Comparison of ENCODE assay signal across 25 cellular contexts in genomic region chr12:129997239-129997638, GRCh38.
"Had no signal": no experiment of that assay in that cellular context is flagged by ENCODE, and none has a peak within 500 bp of the region (broad histone marks: within the 10 kb centered on the region; RNA-seq: fewer than 3 reads in every experiment).

No MANE protein-coding gene starts in this region.

- H3K9me3 ChIP-seq: gastrocnemius medialis, prostate gland, testis, upper lobe of right lung, vagina had no signal

- H3K27ac ChIP-seq: epithelial cell of prostate, esophagus muscularis mucosa, gastrocnemius medialis, heart right ventricle, parathyroid adenoma, prostate gland, spleen, testis, tibial nerve, upper lobe of right lung, vagina had no signal

- H3K4me1 ChIP-seq: esophagus muscularis mucosa, gastrocnemius medialis, heart right ventricle, parathyroid adenoma, prostate gland, spleen, testis, tibial nerve, upper lobe of right lung, vagina had no signal

- H3K4me3 ChIP-seq: esophagus muscularis mucosa, gastrocnemius medialis, heart right ventricle, prostate gland, spleen, testis, tibial nerve, upper lobe of right lung, vagina had no signal

- H3K4me3 Mint-ChIP-seq: naive B cell; nephron; stimulated activated naive B cell treated with anti-CD40 and anti-IgM and Interleukin-4, amounts not matched to agents 10 μg/mL and 1 μg/mL and 100 μg/mL, for 72 hours; stimulated activated naive CD8-positive, alpha-beta T cell treated with anti-CD3 and anti-CD28 coated beads, Interleukin-15, amount 100 ng/mL, for 72 hours had no signal

- H3K9ac ChIP-seq: parathyroid adenoma had no signal

- H3K27me3 Mint-ChIP-seq: naive B cell; stimulated activated naive B cell treated with anti-CD40 and anti-IgM and Interleukin-4, amounts not matched to agents 10 μg/mL and 1 μg/mL and 100 μg/mL, for 72 hours; stimulated activated naive CD8-positive, alpha-beta T cell treated with anti-CD3 and anti-CD28 coated beads, Interleukin-15, amount 100 ng/mL, for 72 hours had no signal

- H3K36me3 ChIP-seq: esophagus muscularis mucosa, gastrocnemius medialis, heart right ventricle, prostate gland, spleen, tibial nerve, upper lobe of right lung, vagina had no signal

- ATAC-seq: gastrocnemius medialis; heart right ventricle; left colon; left ventricle myocardium superior; sciatic nerve; stimulated activated naive B cell treated with anti-CD40 and anti-IgM and Interleukin-4, amounts not matched to agents 10 μg/mL and 1 μg/mL and 100 μg/mL, for 72 hours; stimulated activated naive CD8-positive, alpha-beta T cell treated with anti-CD3 and anti-CD28 coated beads, Interleukin-15, amount 100 ng/mL, for 72 hours; upper lobe of right lung had no signal

- H3K79me2 ChIP-seq: parathyroid adenoma had no signal

- H3K27me3 ChIP-seq: gastrocnemius medialis, testis, tibial nerve, upper lobe of right lung, vagina had no signal

- H3K4me1 Mint-ChIP-seq: naive B cell; nephron; stimulated activated naive B cell treated with anti-CD40 and anti-IgM and Interleukin-4, amounts not matched to agents 10 μg/mL and 1 μg/mL and 100 μg/mL, for 72 hours; stimulated activated naive CD8-positive, alpha-beta T cell treated with anti-CD3 and anti-CD28 coated beads, Interleukin-15, amount 100 ng/mL, for 72 hours had no signal

- H3K36me3 Mint-ChIP-seq: naive B cell; stimulated activated naive B cell treated with anti-CD40 and anti-IgM and Interleukin-4, amounts not matched to agents 10 μg/mL and 1 μg/mL and 100 μg/mL, for 72 hours had no signal

- H2AFZ ChIP-seq: parathyroid adenoma had no signal

- H3K27ac Mint-ChIP-seq: nephron; stimulated activated naive B cell treated with anti-CD40 and anti-IgM and Interleukin-4, amounts not matched to agents 10 μg/mL and 1 μg/mL and 100 μg/mL, for 72 hours; stimulated activated naive CD8-positive, alpha-beta T cell treated with anti-CD3 and anti-CD28 coated beads, Interleukin-15, amount 100 ng/mL, for 72 hours had no signal

- DNase-seq: effector memory CD4-positive, alpha-beta T cell; gastrocnemius medialis; heart right ventricle; hypothalamus; left colon; left ventricle myocardium superior; mesendoderm; naive B cell; occipital lobe; spleen; stimulated activated CD4-positive, alpha-beta T cell treated with anti-CD3 and anti-CD28 coated beads, Interleukin-15, amount 100 ng/mL, for 24 hours; stimulated activated CD4-positive, alpha-beta T cell treated with anti-CD3 and anti-CD28 coated beads, Interleukin-2, amount 100 ng/mL, for 24 hours; stimulated activated CD4-positive, alpha-beta T cell treated with anti-CD3 and anti-CD28 coated beads, Interleukin-4, amount 100 ng/mL, for 4 hours; stimulated activated naive B cell treated with anti-CD40 and anti-IgM and Interleukin-4, amounts not matched to agents 10 μg/mL and 1 μg/mL and 100 μg/mL, for 72 hours; stimulated activated naive CD8-positive, alpha-beta T cell treated with anti-CD3 and anti-CD28 coated beads, Interleukin-15, amount 100 ng/mL, for 72 hours; testis; upper lobe of right lung had no signal
